Comparison of ENCODE assay signal across 14 cellular contexts in genomic region chr9:137491735-137492432, GRCh38. TPM values are rescaled to one million over a fixed set of nuclear protein-coding genes. Genes with fewer than 3 reads are reported as not detected.
"Had no signal": no experiment of that assay in that cellular context is flagged by ENCODE, and none has a peak within 500 bp of the region (broad histone marks: within the 10 kb centered on the region; RNA-seq: fewer than 3 reads in every experiment).

No MANE protein-coding gene starts in this region.

- DNase-seq: activated CD4-positive, alpha-beta T cell treated with anti-CD3 and anti-CD28 coated beads for 4 hours; immature natural killer cell; left cardiac atrium; mammary epithelial cell; right lobe of liver; stimulated activated naive B cell treated with anti-CD40 and anti-IgM and Interleukin-4, amounts not matched to agents 10 μg/mL and 1 μg/mL and 100 μg/mL, for 72 hours had no signal

- H3K27me3 ChIP-seq: dorsolateral prefrontal cortex, esophagus muscularis mucosa, right lobe of liver, tibial nerve had no signal

- H3K4me3 ChIP-seq: dorsolateral prefrontal cortex, esophagus muscularis mucosa, prostate gland, right lobe of liver, tibial nerve had no signal

- H3K4me1 ChIP-seq: prostate gland, right lobe of liver had no signal

- H3K36me3 ChIP-seq: prostate gland had no signal

- H3K9me3 ChIP-seq: esophagus muscularis mucosa, prostate gland, right lobe of liver, tibial nerve had no signal

- H3K27ac ChIP-seq: dorsolateral prefrontal cortex, esophagus muscularis mucosa, prostate gland, right lobe of liver had no signal

RNA-seq across cellular contexts. Expression of gene ENTPD8, which starts 50.7 kb away (rescaled TPM):
- total RNA-seq: activated T-helper 17 cell treated with anti-CD3 and anti-CD28 coated beads, Interleukin-2, amount 50 U/mL, for 72 hours; esophagus muscularis mucosa; left cardiac atrium; mononuclear cell; naive thymus-derived CD8-positive, alpha-beta T cell; subcutaneous adipose tissue; tibial nerve had no signal
